ENCODE assay signal across 1 cellular context in the genomic region with DNA sequence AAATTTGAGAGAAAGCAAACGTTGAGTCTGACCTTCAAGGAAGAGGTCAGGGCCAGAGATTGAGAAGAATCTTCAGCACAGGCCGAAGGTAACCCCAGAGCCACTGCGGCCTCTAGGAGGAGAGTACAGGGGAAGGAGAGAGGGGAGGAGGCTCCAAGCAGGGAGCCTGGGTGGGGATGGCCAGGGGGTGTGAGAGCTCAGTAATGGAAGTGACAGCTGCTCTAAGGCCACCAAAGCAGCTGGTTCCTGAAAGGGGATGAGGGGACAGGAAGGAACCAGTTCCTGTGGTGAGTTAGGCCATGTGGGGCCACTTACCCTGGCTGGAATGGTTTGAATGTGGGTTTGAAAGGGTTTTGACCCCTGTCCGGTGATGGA.
TF ChIP-seq lines count a peak whose summit lies in the region.

No MANE protein-coding gene starts in this region.

TF ChIP-seq in WTC11, 78 proteins besides CTCF, POLR2A, EP300 and RAD21 (continued from another document):
- TF ChIP-seq, protein P1, sequence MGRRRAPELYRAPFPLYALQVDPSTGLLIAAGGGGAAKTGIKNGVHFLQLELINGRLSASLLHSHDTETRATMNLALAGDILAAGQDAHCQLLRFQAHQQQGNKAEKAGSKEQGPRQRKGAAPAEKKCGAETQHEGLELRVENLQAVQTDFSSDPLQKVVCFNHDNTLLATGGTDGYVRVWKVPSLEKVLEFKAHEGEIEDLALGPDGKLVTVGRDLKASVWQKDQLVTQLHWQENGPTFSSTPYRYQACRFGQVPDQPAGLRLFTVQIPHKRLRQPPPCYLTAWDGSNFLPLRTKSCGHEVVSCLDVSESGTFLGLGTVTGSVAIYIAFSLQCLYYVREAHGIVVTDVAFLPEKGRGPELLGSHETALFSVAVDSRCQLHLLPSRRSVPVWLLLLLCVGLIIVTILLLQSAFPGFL (CRISPR knock-in tag; IDR thresholded peaks at IDR 0.05; ENCODE audit: borderline replicate concordance), result no peak
